ENCODE assay signal across 1 cellular context in genomic region chr15:39075311-39075710, GRCh38.
TF ChIP-seq lines count a peak whose summit lies in the region.

No MANE protein-coding gene starts in this region.

TF ChIP-seq in GM23338, 12 proteins besides CTCF, POLR2A, EP300 and RAD21 (continued from another document):
- TF ChIP-seq, protein P1, sequence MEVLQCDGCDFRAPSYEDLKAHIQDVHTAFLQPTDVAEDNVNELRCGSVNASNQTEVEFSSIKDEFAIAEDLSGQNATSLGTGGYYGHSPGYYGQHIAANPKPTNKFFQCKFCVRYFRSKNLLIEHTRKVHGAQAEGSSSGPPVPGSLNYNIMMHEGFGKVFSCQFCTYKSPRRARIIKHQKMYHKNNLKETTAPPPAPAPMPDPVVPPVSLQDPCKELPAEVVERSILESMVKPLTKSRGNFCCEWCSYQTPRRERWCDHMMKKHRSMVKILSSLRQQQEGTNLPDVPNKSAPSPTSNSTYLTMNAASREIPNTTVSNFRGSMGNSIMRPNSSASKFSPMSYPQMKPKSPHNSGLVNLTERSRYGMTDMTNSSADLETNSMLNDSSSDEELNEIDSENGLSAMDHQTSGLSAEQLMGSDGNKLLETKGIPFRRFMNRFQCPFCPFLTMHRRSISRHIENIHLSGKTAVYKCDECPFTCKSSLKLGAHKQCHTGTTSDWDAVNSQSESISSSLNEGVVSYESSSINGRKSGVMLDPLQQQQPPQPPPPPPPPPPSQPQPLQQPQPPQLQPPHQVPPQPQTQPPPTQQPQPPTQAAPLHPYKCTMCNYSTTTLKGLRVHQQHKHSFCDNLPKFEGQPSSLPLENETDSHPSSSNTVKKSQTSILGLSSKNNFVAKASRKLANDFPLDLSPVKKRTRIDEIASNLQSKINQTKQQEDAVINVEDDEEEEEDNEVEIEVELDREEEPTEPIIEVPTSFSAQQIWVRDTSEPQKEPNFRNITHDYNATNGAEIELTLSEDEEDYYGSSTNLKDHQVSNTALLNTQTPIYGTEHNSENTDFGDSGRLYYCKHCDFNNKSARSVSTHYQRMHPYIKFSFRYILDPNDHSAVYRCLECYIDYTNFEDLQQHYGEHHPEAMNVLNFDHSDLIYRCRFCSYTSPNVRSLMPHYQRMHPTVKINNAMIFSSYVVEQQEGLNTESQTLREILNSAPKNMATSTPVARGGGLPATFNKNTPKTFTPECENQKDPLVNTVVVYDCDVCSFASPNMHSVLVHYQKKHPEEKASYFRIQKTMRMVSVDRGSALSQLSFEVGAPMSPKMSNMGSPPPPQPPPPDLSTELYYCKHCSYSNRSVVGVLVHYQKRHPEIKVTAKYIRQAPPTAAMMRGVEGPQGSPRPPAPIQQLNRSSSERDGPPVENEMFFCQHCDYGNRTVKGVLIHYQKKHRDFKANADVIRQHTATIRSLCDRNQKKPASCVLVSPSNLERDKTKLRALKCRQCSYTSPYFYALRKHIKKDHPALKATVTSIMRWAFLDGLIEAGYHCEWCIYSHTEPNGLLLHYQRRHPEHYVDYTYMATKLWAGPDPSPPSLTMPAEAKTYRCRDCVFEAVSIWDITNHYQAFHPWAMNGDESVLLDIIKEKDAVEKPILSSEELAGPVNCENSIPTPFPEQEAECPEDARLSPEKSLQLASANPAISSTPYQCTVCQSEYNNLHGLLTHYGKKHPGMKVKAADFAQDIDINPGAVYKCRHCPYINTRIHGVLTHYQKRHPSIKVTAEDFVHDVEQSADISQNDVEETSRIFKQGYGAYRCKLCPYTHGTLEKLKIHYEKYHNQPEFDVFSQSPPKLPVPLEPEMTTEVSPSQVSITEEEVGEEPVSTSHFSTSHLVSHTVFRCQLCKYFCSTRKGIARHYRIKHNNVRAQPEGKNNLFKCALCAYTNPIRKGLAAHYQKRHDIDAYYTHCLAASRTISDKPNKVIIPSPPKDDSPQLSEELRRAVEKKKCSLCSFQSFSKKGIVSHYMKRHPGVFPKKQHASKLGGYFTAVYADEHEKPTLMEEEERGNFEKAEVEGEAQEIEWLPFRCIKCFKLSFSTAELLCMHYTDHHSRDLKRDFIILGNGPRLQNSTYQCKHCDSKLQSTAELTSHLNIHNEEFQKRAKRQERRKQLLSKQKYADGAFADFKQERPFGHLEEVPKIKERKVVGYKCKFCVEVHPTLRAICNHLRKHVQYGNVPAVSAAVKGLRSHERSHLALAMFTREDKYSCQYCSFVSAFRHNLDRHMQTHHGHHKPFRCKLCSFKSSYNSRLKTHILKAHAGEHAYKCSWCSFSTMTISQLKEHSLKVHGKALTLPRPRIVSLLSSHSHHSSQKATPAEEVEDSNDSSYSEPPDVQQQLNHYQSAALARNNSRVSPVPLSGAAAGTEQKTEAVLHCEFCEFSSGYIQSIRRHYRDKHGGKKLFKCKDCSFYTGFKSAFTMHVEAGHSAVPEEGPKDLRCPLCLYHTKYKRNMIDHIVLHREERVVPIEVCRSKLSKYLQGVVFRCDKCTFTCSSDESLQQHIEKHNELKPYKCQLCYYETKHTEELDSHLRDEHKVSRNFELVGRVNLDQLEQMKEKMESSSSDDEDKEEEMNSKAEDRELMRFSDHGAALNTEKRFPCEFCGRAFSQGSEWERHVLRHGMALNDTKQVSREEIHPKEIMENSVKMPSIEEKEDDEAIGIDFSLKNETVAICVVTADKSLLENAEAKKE (CRISPR knock-in tag; IDR thresholded peaks at IDR 0.05): no peak
